In genomic region chr1:168236836-168237611, GRCh38 we compare ENCODE assay signal across 12 cellular contexts. TPM values are rescaled to one million over a fixed set of nuclear protein-coding genes. Genes with fewer than 3 reads are reported as not detected.
DNase-seq lines count a peak whose midpoint lies in the region; ATAC-seq lines count a peak whose summit lies in the region.
"Had no signal": no experiment of that assay in that cellular context is flagged by ENCODE, and none has a peak within 500 bp of the region (broad histone marks: within the 10 kb centered on the region; RNA-seq: fewer than 3 reads in every experiment).

No MANE protein-coding gene starts in this region.

- ATAC-seq in central memory CD8-positive, alpha-beta T cell (replicated peaks; ENCODE audit: extremely low read depth, poor library complexity, severe bottlenecking), result no peak
- ATAC-seq in stimulated activated memory B cell treated with anti-CD40 and anti-IgM and Interleukin-4, amounts not matched to agents 10 μg/mL and 1 μg/mL and 100 μg/mL, for 72 hours, result peak; percentile 50
- ATAC-seq in left lobe of liver, result no peak
- ATAC-seq: naive thymus-derived CD4-positive, alpha-beta T cell had no signal

- H3K27ac Mint-ChIP-seq in T-helper 2 cell treated with Interferon-gamma antibody and Interleukin-4, amounts not matched to agents 5 μg/mL and 100 μg/mL, for 36 hours, result peak overlapping the region; percentile 89
- peak overlapping the region; percentile 63 for H3K27ac Mint-ChIP-seq in central memory CD8-positive, alpha-beta T cell (ENCODE audit: low read depth)
- H3K27ac Mint-ChIP-seq in stimulated activated memory B cell treated with anti-CD40 and anti-IgM and Interleukin-4, amounts not matched to agents 10 μg/mL and 1 μg/mL and 100 μg/mL, for 72 hours, result peak overlapping the region; percentile 17

- H3K9me3 Mint-ChIP-seq in T-helper 2 cell treated with Interferon-gamma antibody and Interleukin-4, amounts not matched to agents 5 μg/mL and 100 μg/mL, for 36 hours, result no peaks in the 10 kb centered on the region
- H3K9me3 Mint-ChIP-seq in central memory CD8-positive, alpha-beta T cell, result no peaks in the 10 kb centered on the region
- no peaks in the 10 kb centered on the region for H3K9me3 Mint-ChIP-seq in stimulated activated memory B cell treated with anti-CD40 and anti-IgM and Interleukin-4, amounts not matched to agents 10 μg/mL and 1 μg/mL and 100 μg/mL, for 72 hours
- H3K9me3 Mint-ChIP-seq: naive thymus-derived CD4-positive, alpha-beta T cell had no signal

- H3K36me3 Mint-ChIP-seq in T-helper 2 cell treated with Interferon-gamma antibody and Interleukin-4, amounts not matched to agents 5 μg/mL and 100 μg/mL, for 36 hours (ENCODE audit: low read depth), result peaks cover 82% of the 10 kb centered on the region
- peaks cover 66% of the 10 kb centered on the region for H3K36me3 Mint-ChIP-seq in central memory CD8-positive, alpha-beta T cell (ENCODE audit: insufficient read depth)
- H3K36me3 Mint-ChIP-seq in stimulated activated memory B cell treated with anti-CD40 and anti-IgM and Interleukin-4, amounts not matched to agents 10 μg/mL and 1 μg/mL and 100 μg/mL, for 72 hours, result peaks cover 74% of the 10 kb centered on the region

- H3K27me3 Mint-ChIP-seq in T-helper 2 cell treated with Interferon-gamma antibody and Interleukin-4, amounts not matched to agents 5 μg/mL and 100 μg/mL, for 36 hours (ENCODE audit: low read depth), result no peaks in the 10 kb centered on the region
- H3K27me3 Mint-ChIP-seq in central memory CD8-positive, alpha-beta T cell, result no peaks in the 10 kb centered on the region
- no peaks in the 10 kb centered on the region for H3K27me3 Mint-ChIP-seq in stimulated activated memory B cell treated with anti-CD40 and anti-IgM and Interleukin-4, amounts not matched to agents 10 μg/mL and 1 μg/mL and 100 μg/mL, for 72 hours
- H3K27me3 Mint-ChIP-seq: naive thymus-derived CD4-positive, alpha-beta T cell had no signal

- peak overlapping the region; percentile 71 for H3K4me3 Mint-ChIP-seq in T-helper 2 cell treated with Interferon-gamma antibody and Interleukin-4, amounts not matched to agents 5 μg/mL and 100 μg/mL, for 36 hours
- H3K4me3 Mint-ChIP-seq in central memory CD8-positive, alpha-beta T cell, result no peak overlapping the region
- no peak overlapping the region for H3K4me3 Mint-ChIP-seq in stimulated activated memory B cell treated with anti-CD40 and anti-IgM and Interleukin-4, amounts not matched to agents 10 μg/mL and 1 μg/mL and 100 μg/mL, for 72 hours

- peak; percentile 27 for DNase-seq in activated T-cell treated with anti-CD3 and anti-CD28 coated beads for 48 hours (ENCODE audit: low read depth)
- no peak for DNase-seq in activated T-cell treated with anti-CD3 and anti-CD28 coated beads, Interleukin-2, amount 50 U/mL, for 1 hour
- DNase-seq in T-helper 2 cell treated with Interferon-gamma antibody and Interleukin-4, amounts not matched to agents 5 μg/mL and 100 μg/mL, for 36 hours (ENCODE audit: low spot score), result peak; percentile 79
- DNase-seq in central memory CD8-positive, alpha-beta T cell (ENCODE audit: low spot score in 2 of 2), result no peak
- no peak for DNase-seq in NCI-H2227 (lab: John Stamatoyannopoulos, UW; ENCODE audit: unreplicated experiment)
- DNase-seq in germinal center (ENCODE audit: low spot score), result no peak
- DNase-seq in left lobe of liver (ENCODE audit: low spot score), result no peak
- DNase-seq: NCI-H446 treated with DMSO at 0.1 percent for 48 hours, right cardiac atrium, Right ventricle myocardium superior had no signal

- H3K4me1 Mint-ChIP-seq in T-helper 2 cell treated with Interferon-gamma antibody and Interleukin-4, amounts not matched to agents 5 μg/mL and 100 μg/mL, for 36 hours (ENCODE audit: low read depth), result peaks cover 59% of the 10 kb centered on the region
- H3K4me1 Mint-ChIP-seq in central memory CD8-positive, alpha-beta T cell, result peaks cover 46% of the 10 kb centered on the region
- peaks cover 50% of the 10 kb centered on the region for H3K4me1 Mint-ChIP-seq in stimulated activated memory B cell treated with anti-CD40 and anti-IgM and Interleukin-4, amounts not matched to agents 10 μg/mL and 1 μg/mL and 100 μg/mL, for 72 hours

RNA-seq across cellular contexts. Expression of gene SFT2D2, which starts 11.2 kb away (rescaled TPM):
- total RNA-seq in left lobe of liver, result 32.0 TPM

RNA-seq across cellular contexts. Expression of gene TBX19, which starts 43.7 kb away (rescaled TPM):
- 1.0 TPM for total RNA-seq in left lobe of liver

RNA-seq across cellular contexts. Expression of gene TIPRL, which starts 58.3 kb away (rescaled TPM):
- 10.9 TPM for total RNA-seq in left lobe of liver

Comparison
In these comparisons a context has a peak if more than half of its experiments do, and no peak if none do; other contexts are left out.
1. DNase-seq: peak in activated T-cell treated with anti-CD3 and anti-CD28 coated beads for 48 hours (single experiment) and T-helper 2 cell treated with Interferon-gamma antibody and Interleukin-4, amounts not matched to agents 5 μg/mL and 100 μg/mL, for 36 hours (single experiment); none in activated T-cell treated with anti-CD3 and anti-CD28 coated beads, Interleukin-2, amount 50 U/mL, for 1 hour (single experiment), central memory CD8-positive, alpha-beta T cell (0 of 2), NCI-H2227 (single experiment), germinal center (single experiment) and left lobe of liver (single experiment).
2. H3K27ac Mint-ChIP-seq: peak in every context shown above with its lines; median percentile 89 in T-helper 2 cell treated with Interferon-gamma antibody and Interleukin-4, amounts not matched to agents 5 μg/mL and 100 μg/mL, for 36 hours; 63 in central memory CD8-positive, alpha-beta T cell; 17 in stimulated activated memory B cell treated with anti-CD40 and anti-IgM and Interleukin-4, amounts not matched to agents 10 μg/mL and 1 μg/mL and 100 μg/mL, for 72 hours.